26 cellular contexts compared by ENCODE assay signal in genomic region chr20:2162823-2163166, GRCh38.
"Had no signal": no experiment of that assay in that cellular context is flagged by ENCODE, and none has a peak within 500 bp of the region (broad histone marks: within the 10 kb centered on the region; RNA-seq: fewer than 3 reads in every experiment).

No MANE protein-coding gene starts in this region.

- H3K36me3 ChIP-seq: colonic mucosa, ovary, right lobe of liver, thoracic aorta, tibial nerve, upper lobe of left lung, uterus had no signal

- ATAC-seq: mucosa of descending colon; stimulated activated naive CD8-positive, alpha-beta T cell treated with anti-CD3 and anti-CD28 coated beads, Interleukin-15, Interleukin-2, amounts not matched to agents 100 U/mL and 50 U/mL, for 24 hours had no signal

- H3K27me3 ChIP-seq: colonic mucosa, ovary, right lobe of liver, tibial nerve, upper lobe of left lung, uterus had no signal

- H3K36me3 Mint-ChIP-seq: immature natural killer cell, mesothelial cell of epicardium, naive B cell had no signal

- FAIRE-seq: endothelial cell of umbilical vein, frontal cortex, keratinocyte had no signal

- H3K27ac ChIP-seq: colonic mucosa, ovary, right lobe of liver, thoracic aorta, tibial nerve, upper lobe of left lung, uterus had no signal

- H3K9me3 ChIP-seq: colonic mucosa, mucosa of descending colon, ovary, right lobe of liver, thoracic aorta, tibial nerve, upper lobe of left lung, uterus had no signal

- H3K4me3 ChIP-seq: colonic mucosa, mucosa of descending colon, ovary, right lobe of liver, smooth muscle cell, thoracic aorta, tibial nerve, upper lobe of left lung, uterus had no signal

- DNase-seq: colonic mucosa; dermis blood vessel endothelial cell; effector memory CD4-positive, alpha-beta T cell; immature natural killer cell; mesenchymal stem cell; mucosa of descending colon; naive B cell; nephron progenitor cell; occipital lobe; ovary; right lobe of liver; stimulated activated CD4-positive, alpha-beta T cell treated with anti-CD3 and anti-CD28 coated beads, Interleukin-12 subunit alpha, Interleukin-12 subunit beta, amount 100 ng/mL, for 4 hours; stimulated activated CD4-positive, alpha-beta T cell treated with anti-CD3 and anti-CD28 coated beads, Interleukin-1b, Interleukin-23, amount 100 ng/mL, for 48 hours; stimulated activated CD4-positive, alpha-beta T cell treated with anti-CD3 and anti-CD28 coated beads, Interleukin-4, amount 100 ng/mL, for 1 hour; stimulated activated CD8-positive, alpha-beta memory T cell treated with anti-CD3 and anti-CD28 coated beads, Interleukin-4, amount 100 ng/mL, for 48 hours; stimulated activated naive CD8-positive, alpha-beta T cell treated with anti-CD3 and anti-CD28 coated beads, Interleukin-15, Interleukin-2, amounts not matched to agents 100 U/mL and 50 U/mL, for 24 hours; upper lobe of left lung; uterus had no signal

- H3K27ac Mint-ChIP-seq: immature natural killer cell, mesothelial cell of epicardium, nephron progenitor cell had no signal

- H3K9me3 Mint-ChIP-seq: central memory CD8-positive, alpha-beta T cell; immature natural killer cell; mesothelial cell of epicardium; naive B cell; nephron progenitor cell had no signal

- H3K4me1 Mint-ChIP-seq: central memory CD8-positive, alpha-beta T cell; immature natural killer cell; mesothelial cell of epicardium had no signal

- H3K4me1 ChIP-seq: colonic mucosa, right lobe of liver, tibial nerve, upper lobe of left lung, uterus had no signal

- H3K4me2 ChIP-seq: smooth muscle cell had no signal

- H3K4me3 Mint-ChIP-seq: central memory CD8-positive, alpha-beta T cell; immature natural killer cell; mesothelial cell of epicardium; naive B cell; nephron progenitor cell had no signal
